In the genomic region with DNA sequence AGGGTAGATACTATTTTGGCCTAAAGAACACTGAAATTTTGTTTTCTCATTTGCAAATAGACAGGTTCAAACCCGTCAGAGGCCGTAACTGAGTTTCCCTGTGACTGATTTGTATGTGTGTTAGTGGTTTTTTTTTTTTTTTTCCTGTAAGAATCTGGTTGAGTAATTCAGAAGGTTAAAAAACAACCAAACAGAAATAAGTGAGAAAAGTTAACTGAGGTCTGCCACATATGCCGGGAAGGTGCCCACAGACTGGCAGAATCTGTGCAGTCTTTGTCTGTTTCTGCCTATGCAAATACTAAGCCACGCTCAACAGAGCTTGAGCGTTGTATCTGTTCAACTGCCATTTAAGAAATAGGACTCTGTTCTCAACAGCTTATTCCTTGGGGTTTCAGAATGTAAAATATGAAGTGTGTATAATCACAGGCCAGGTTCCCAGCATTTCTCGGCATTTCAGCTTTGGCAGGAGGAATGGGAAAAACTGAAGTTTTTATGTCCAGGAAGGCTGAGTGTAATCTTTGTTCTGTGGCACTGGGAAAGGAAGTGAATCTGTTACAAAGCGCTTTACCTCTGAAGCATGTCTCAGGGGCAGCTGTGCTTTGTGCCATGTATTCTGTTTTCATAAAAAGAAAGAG, we compare ENCODE assay signal across 8 cellular contexts.
A peak's percentile ranks its signal among the peaks of the same experiment; 100 is the strongest.
DNase-seq lines count a peak whose midpoint lies in the region; ATAC-seq and TF ChIP-seq lines count a peak whose summit lies in the region.

No MANE protein-coding gene starts in this region.

- TF ChIP-seq EP300 in tibial nerve (IDR thresholded peaks at IDR 0.05): peak in 1 of 2 donors; percentile 64

- 53 to 64% methylated on average over 7 of the region's 7 CpGs for WGBS in tibial nerve, 2 donors

- no peaks in the 10 kb centered on the region for H3K27me3 ChIP-seq in tibial nerve

- peaks cover 2% of the 10 kb centered on the region for H3K9me3 Mint-ChIP-seq in activated B cell treated with CpG ODN at 0.5 μM for 24 hours

- peak overlapping the region in 2 of 4 donors; percentile 48 to 65 for H3K27ac ChIP-seq in tibial nerve

- peaks cover 0 to 20% (median 4%) of the 10 kb centered on the region in 4 donors for H3K4me1 ChIP-seq in tibial nerve

- no peak overlapping the region for H3K4me3 ChIP-seq in tibial nerve

- no peak for TF ChIP-seq CTCF in activated B cell treated with CpG ODN at 0.5 μM for 24 hours (IDR thresholded peaks at IDR 0.05)
- TF ChIP-seq CTCF in tibial nerve (IDR thresholded peaks at IDR 0.05): no peak

- CTCF ChIA-PET in activated B cell treated with CpG ODN at 0.5 μM for 24 hours (lab: Charles Lee): interaction anchor here (0.8 to 7.9 kb wide), 8 partner anchors 27 to 228 kb away, joined by 3 to 83 read pairs (median 6); no protein-coding TSS in a partner anchor

- peak overlapping the region; percentile 99 for H3K27ac Mint-ChIP-seq in activated B cell treated with CpG ODN at 0.5 μM for 24 hours

- no peaks in the 10 kb centered on the region for H3K9me3 ChIP-seq in tibial nerve

- no peak for TF ChIP-seq POLR2A in tibial nerve (IDR thresholded peaks at IDR 0.05)

- DNase-seq in activated B cell treated with CpG ODN at 0.5 μM for 24 hours: no peak
- peak; percentile 18 for DNase-seq in effector CD8-positive, alpha-beta T cell (lab: John Stamatoyannopoulos, UW)
- peak; percentile 56 to 67 for DNase-seq in stimulated activated CD4-positive, alpha-beta T cell treated with anti-CD3 and anti-CD28 coated beads, Interleukin-2, amount 100 ng/mL, for 24 hours
- DNase-seq in tibial nerve (ENCODE audit: low spot score in 2 of 2): no peak
- DNase-seq in dedifferentiated amniotic fluid mesenchymal stem cell (ENCODE audit: extremely low spot score): no peak
- DNase-seq in NCI-H2081 treated with DMSO at 0.1 percent for 48 hours (lab: John Stamatoyannopoulos, UW): no peak

- H3K4me1 Mint-ChIP-seq in activated B cell treated with CpG ODN at 0.5 μM for 24 hours: peaks cover 97% of the 10 kb centered on the region

- no peaks in the 10 kb centered on the region for H3K36me3 Mint-ChIP-seq in activated B cell treated with CpG ODN at 0.5 μM for 24 hours (ENCODE audit: low read depth)

- POLR2A ChIA-PET in activated B cell treated with CpG ODN at 0.5 μM for 24 hours (lab: Charles Lee): interaction anchor here (0.7 to 7.7 kb wide), 32 partner anchors 9 to 259 kb away, joined by 3 to 388 read pairs (median 5); a partner anchor contains a TSS

- intact Hi-C loops in activated B cell treated with CpG ODN at 0.5 μM for 24 hours (cut with micrococcal nuclease): loop anchor here (1.0 kb wide), 7 partner anchors 13 to 192 kb away; a partner anchor contains a TSS

- ATAC-seq in GM19023 (IDR thresholded peaks at IDR 0.05; ENCODE audit: unreplicated experiment) (peak; percentile 86), HG02973 (IDR thresholded peaks at IDR 0.05; ENCODE audit: unreplicated experiment) (peak; percentile 70), activated B cell treated with CpG ODN at 0.5 μM for 24 hours (ENCODE audit: low read depth) (peak; percentile 88)

- no peaks in the 10 kb centered on the region for H3K36me3 ChIP-seq in tibial nerve

- H3K27me3 Mint-ChIP-seq in activated B cell treated with CpG ODN at 0.5 μM for 24 hours: no peaks in the 10 kb centered on the region

- peak overlapping the region; percentile 82 for H3K4me3 Mint-ChIP-seq in activated B cell treated with CpG ODN at 0.5 μM for 24 hours

Comparison
In these comparisons a context has a peak if more than half of its experiments do, and no peak if none do; other contexts are left out.
1. DNase-seq: peak in effector CD8-positive, alpha-beta T cell (single experiment) and stimulated activated CD4-positive, alpha-beta T cell treated with anti-CD3 and anti-CD28 coated beads, Interleukin-2, amount 100 ng/mL, for 24 hours (2 of 2); none in activated B cell treated with CpG ODN at 0.5 μM for 24 hours (single experiment), tibial nerve (0 of 2), dedifferentiated amniotic fluid mesenchymal stem cell (single experiment) and NCI-H2081 treated with DMSO at 0.1 percent for 48 hours (single experiment).
2. Peak in every context shown above with its lines, with median percentiles within 50 percentile points of each other: ATAC-seq.